ENCODE assay signal across 10 cellular contexts in the genomic region with DNA sequence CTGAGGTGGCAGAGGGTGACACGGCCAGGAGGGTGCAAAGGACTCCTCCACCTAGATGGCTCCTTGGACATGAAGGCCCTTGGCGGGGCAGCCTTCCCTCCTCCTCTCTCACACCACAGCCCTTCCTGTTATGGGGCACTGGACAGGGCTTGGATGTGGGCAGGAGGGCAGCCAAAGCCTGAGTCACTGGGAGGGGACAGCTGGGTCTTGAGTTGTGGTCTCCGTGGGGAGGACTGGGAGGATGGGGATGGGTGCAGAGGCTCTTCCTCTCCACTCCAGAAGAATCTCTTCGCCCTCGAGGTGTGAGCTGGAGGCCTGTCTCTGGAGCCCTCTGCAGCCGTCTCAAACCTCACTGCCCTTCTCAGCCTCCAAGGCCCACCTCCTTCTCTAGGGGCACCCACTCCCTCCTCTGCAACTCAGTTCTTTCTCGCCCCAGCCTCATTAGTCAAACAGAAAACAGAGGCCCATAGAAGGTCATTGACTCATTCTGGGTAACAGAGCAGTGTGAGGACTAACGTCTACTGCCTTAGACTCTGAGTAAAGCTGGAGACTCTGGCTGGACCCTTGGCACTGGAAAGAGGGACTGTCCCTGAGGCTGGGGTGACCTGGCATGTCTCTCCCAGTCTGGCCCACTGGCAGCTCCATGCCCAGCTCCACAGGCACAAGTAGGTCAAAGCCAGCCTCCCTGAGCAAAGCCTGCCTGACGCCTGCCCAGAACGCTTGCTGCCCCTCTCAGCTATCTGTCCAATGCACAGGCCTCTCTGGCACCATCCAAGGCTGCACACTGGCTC. TPM values are rescaled to one million over a fixed set of nuclear protein-coding genes. Genes with fewer than 3 reads are reported as not detected.
DNase-seq lines count a peak whose midpoint lies in the region; ATAC-seq and TF ChIP-seq lines count a peak whose summit lies in the region.
"Had no signal": no experiment of that assay in that cellular context is flagged by ENCODE, and none has a peak within 500 bp of the region (broad histone marks: within the 10 kb centered on the region; RNA-seq: fewer than 3 reads in every experiment).

No MANE protein-coding gene starts in this region.

- peak overlapping the region; percentile 39 for H3K27ac Mint-ChIP-seq in activated CD8-positive, alpha-beta memory T cell treated with anti-CD3 and anti-CD28 coated beads, Interleukin-2, amount 10 ng/mL, durations not matched to agents 7 days and 5 days
- no peak overlapping the region for H3K27ac Mint-ChIP-seq in stimulated activated effector memory CD8-positive, alpha-beta T cell treated with anti-CD3 and anti-CD28 coated beads, Interleukin-12 subunit alpha, Interleukin-12 subunit beta, amount 100 ng/mL, for 72 hours

- H3K36me3 Mint-ChIP-seq in activated CD8-positive, alpha-beta memory T cell treated with anti-CD3 and anti-CD28 coated beads, Interleukin-2, amount 10 ng/mL, durations not matched to agents 7 days and 5 days, result no peaks in the 10 kb centered on the region
- no peaks in the 10 kb centered on the region for H3K36me3 Mint-ChIP-seq in stimulated activated effector memory CD8-positive, alpha-beta T cell treated with anti-CD3 and anti-CD28 coated beads, Interleukin-12 subunit alpha, Interleukin-12 subunit beta, amount 100 ng/mL, for 72 hours

- H3K27me3 Mint-ChIP-seq in activated CD8-positive, alpha-beta memory T cell treated with anti-CD3 and anti-CD28 coated beads, Interleukin-2, amount 10 ng/mL, durations not matched to agents 7 days and 5 days, result no peaks in the 10 kb centered on the region

- CTCF ChIA-PET in activated CD8-positive, alpha-beta memory T cell treated with anti-CD3 and anti-CD28 coated beads, Interleukin-2, amount 10 ng/mL, durations not matched to agents 7 days and 5 days (lab: Charles Lee), result interaction anchor here (1.7 kb wide), 1 partner anchor 83 kb away, joined by 4 read pairs; no protein-coding TSS in a partner anchor

- peaks cover 16% of the 10 kb centered on the region for H3K4me1 Mint-ChIP-seq in activated CD8-positive, alpha-beta memory T cell treated with anti-CD3 and anti-CD28 coated beads, Interleukin-2, amount 10 ng/mL, durations not matched to agents 7 days and 5 days
- peaks cover 13% of the 10 kb centered on the region for H3K4me1 Mint-ChIP-seq in stimulated activated effector memory CD8-positive, alpha-beta T cell treated with anti-CD3 and anti-CD28 coated beads, Interleukin-12 subunit alpha, Interleukin-12 subunit beta, amount 100 ng/mL, for 72 hours

- peak; percentile 76 for ATAC-seq in activated CD8-positive, alpha-beta memory T cell treated with anti-CD3 and anti-CD28 coated beads, Interleukin-2, amount 10 ng/mL, durations not matched to agents 7 days and 5 days
- ATAC-seq in stimulated activated effector memory CD8-positive, alpha-beta T cell treated with anti-CD3 and anti-CD28 coated beads, Interleukin-12 subunit alpha, Interleukin-12 subunit beta, amount 100 ng/mL, for 72 hours, result peak; percentile 93
- ATAC-seq in HG02840 (IDR thresholded peaks at IDR 0.05; ENCODE audit: low FRiP score, unreplicated experiment), result no peak
- no peak for ATAC-seq in HG03565 (IDR thresholded peaks at IDR 0.05; ENCODE audit: unreplicated experiment)
- ATAC-seq: heart left ventricle had no signal

- no peaks in the 10 kb centered on the region for H3K9me3 Mint-ChIP-seq in activated CD8-positive, alpha-beta memory T cell treated with anti-CD3 and anti-CD28 coated beads, Interleukin-2, amount 10 ng/mL, durations not matched to agents 7 days and 5 days (ENCODE audit: low read depth)
- no peaks in the 10 kb centered on the region for H3K9me3 Mint-ChIP-seq in stimulated activated effector memory CD8-positive, alpha-beta T cell treated with anti-CD3 and anti-CD28 coated beads, Interleukin-12 subunit alpha, Interleukin-12 subunit beta, amount 100 ng/mL, for 72 hours

- H3K4me3 ChIP-seq in fibroblast of mammary gland (ENCODE audit: control insufficient read depth, low read depth, low read length), result no peak overlapping the region
- H3K4me3 ChIP-seq: heart left ventricle had no signal

- TF ChIP-seq CTCF in fibroblast of mammary gland (conservative IDR thresholded peaks at IDR 0.05; ENCODE audit: control insufficient read depth, insufficient read depth, low read depth, low read length), result no peak

- peak; percentile 43 for DNase-seq in activated CD8-positive, alpha-beta memory T cell treated with anti-CD3 and anti-CD28 coated beads, Interleukin-2, amount 10 ng/mL, durations not matched to agents 7 days and 5 days
- no peak for DNase-seq in activated CD8-positive, alpha-beta memory T cell treated with anti-CD3 and anti-CD28 coated beads, Interleukin-2, amount 50 U/mL, for 48 hours
- DNase-seq in NCI-H226, result peak; percentile 45
- peak; percentile 60 for DNase-seq in fibroblast of mammary gland (ENCODE audit: low read depth)
- peak in 1 of 2 donors; percentile 55 for DNase-seq in stimulated activated effector memory CD8-positive, alpha-beta T cell treated with anti-CD3 and anti-CD28 coated beads, Interleukin-12 subunit alpha, Interleukin-12 subunit beta, amount 100 ng/mL, for 72 hours (ENCODE audit: low spot score in 2 of 2)
- no peak for DNase-seq in DMS114 treated with DMSO at 0.1 percent for 48 hours (lab: John Stamatoyannopoulos, UW; ENCODE audit: unreplicated experiment)
- DNase-seq: NCI-H526 had no signal

- H3K4me3 Mint-ChIP-seq in activated CD8-positive, alpha-beta memory T cell treated with anti-CD3 and anti-CD28 coated beads, Interleukin-2, amount 10 ng/mL, durations not matched to agents 7 days and 5 days, result no peak overlapping the region
- no peak overlapping the region for H3K4me3 Mint-ChIP-seq in stimulated activated effector memory CD8-positive, alpha-beta T cell treated with anti-CD3 and anti-CD28 coated beads, Interleukin-12 subunit alpha, Interleukin-12 subunit beta, amount 100 ng/mL, for 72 hours

RNA-seq across cellular contexts. Expression of a gene that starts 47.5 kb away (rescaled TPM):
- 1 to 10 TPM; 1.5 to 1.8 TPM for total RNA-seq in activated CD8-positive, alpha-beta memory T cell treated with anti-CD3 and anti-CD28 coated beads, Interleukin-2, amount 10 ng/mL, durations not matched to agents 7 days and 5 days

Comparison
In these comparisons a context has a peak if more than half of its experiments do, and no peak if none do; other contexts are left out.
1. DNase-seq: peak in activated CD8-positive, alpha-beta memory T cell treated with anti-CD3 and anti-CD28 coated beads, Interleukin-2, amount 10 ng/mL, durations not matched to agents 7 days and 5 days (single experiment), NCI-H226 (single experiment) and fibroblast of mammary gland (single experiment); none in activated CD8-positive, alpha-beta memory T cell treated with anti-CD3 and anti-CD28 coated beads, Interleukin-2, amount 50 U/mL, for 48 hours (single experiment) and DMS114 treated with DMSO at 0.1 percent for 48 hours (single experiment).
2. ATAC-seq: peak in activated CD8-positive, alpha-beta memory T cell treated with anti-CD3 and anti-CD28 coated beads, Interleukin-2, amount 10 ng/mL, durations not matched to agents 7 days and 5 days (single experiment) and stimulated activated effector memory CD8-positive, alpha-beta T cell treated with anti-CD3 and anti-CD28 coated beads, Interleukin-12 subunit alpha, Interleukin-12 subunit beta, amount 100 ng/mL, for 72 hours (single experiment); none in HG02840 (single experiment) and HG03565 (single experiment).